In genomic region chr19:1008268-1009042, GRCh38 we compare ENCODE assay signal across 1 cellular context.
TF ChIP-seq lines count a peak whose summit lies in the region.

No MANE protein-coding gene starts in this region.

TF ChIP-seq in GM23338, 12 proteins besides CTCF, POLR2A, EP300 and RAD21:
- TF ChIP-seq REST (IDR thresholded peaks at IDR 0.05; ENCODE audit: unreplicated experiment) = no peak
- no peak for TF ChIP-seq CREB1 (CRISPR knock-in tag; IDR thresholded peaks at IDR 0.05; ENCODE audit: low read depth)
- no peak for TF ChIP-seq ETS1 (IDR thresholded peaks at IDR 0.05)
- TF ChIP-seq JUNB (IDR thresholded peaks at IDR 0.05; ENCODE audit: unreplicated experiment) = no peak
- TF ChIP-seq ZNF462 (CRISPR knock-in tag; IDR thresholded peaks at IDR 0.05) = no peak
- no peak for TF ChIP-seq ZNF331 (CRISPR knock-in tag; IDR thresholded peaks at IDR 0.05; ENCODE audit: low read depth)
- TF ChIP-seq STAT1 (IDR thresholded peaks at IDR 0.05; ENCODE audit: unreplicated experiment) = no peak
- no peak for TF ChIP-seq EZH2 (IDR thresholded peaks at IDR 0.05; ENCODE audit: low read depth, unreplicated experiment)
- no peak for TF ChIP-seq ZNF114 (CRISPR knock-in tag; IDR thresholded peaks at IDR 0.05)
- no peak for TF ChIP-seq POLR2AphosphoS5 (IDR thresholded peaks at IDR 0.05; ENCODE audit: low read depth)
- TF ChIP-seq EZH2phosphoT487 (IDR thresholded peaks at IDR 0.05; ENCODE audit: unreplicated experiment) = no peak
- TF ChIP-seq NANOG (IDR thresholded peaks at IDR 0.05; ENCODE audit: borderline replicate concordance) = no peak
